Comparison of ENCODE assay signal across 15 cellular contexts in genomic region chr13:64782459-64782858, GRCh38.
"Had no signal": no experiment of that assay in that cellular context is flagged by ENCODE, and none has a peak within 500 bp of the region (broad histone marks: within the 10 kb centered on the region; RNA-seq: fewer than 3 reads in every experiment).

No MANE protein-coding gene starts in this region.

- H3K36me3 ChIP-seq: heart right ventricle, right atrium auricular region had no signal

- H3K4me1 ChIP-seq: heart right ventricle, right atrium auricular region had no signal

- H3K4me3 ChIP-seq: dorsolateral prefrontal cortex, heart right ventricle, right atrium auricular region, smooth muscle cell had no signal

- DNase-seq: cortex of kidney; dorsolateral prefrontal cortex; effector CD8-positive, alpha-beta T cell; heart right ventricle; hypothalamus; islet precursor cell; natural killer cell; posterior cingulate gyrus; stimulated activated CD4-positive, alpha-beta T cell treated with anti-CD3 and anti-CD28 coated beads, Interleukin-2, amount 100 ng/mL, for 48 hours; stimulated activated naive CD4-positive, alpha-beta T cell treated with Interleukin-2 at 50 U/mL for 16 hours; trophoblast cell had no signal

- H3K4me2 ChIP-seq: smooth muscle cell had no signal

- ATAC-seq: esophagus mucosa, heart right ventricle, left lobe of liver, natural killer cell had no signal

- H3K27me3 ChIP-seq: dorsolateral prefrontal cortex, heart right ventricle, right atrium auricular region had no signal

- H3K27ac ChIP-seq: dorsolateral prefrontal cortex, heart right ventricle, right atrium auricular region had no signal

- H3K9me3 ChIP-seq: right atrium auricular region had no signal
